Comparison of ENCODE assay signal across 1 cellular context in the genomic region with DNA sequence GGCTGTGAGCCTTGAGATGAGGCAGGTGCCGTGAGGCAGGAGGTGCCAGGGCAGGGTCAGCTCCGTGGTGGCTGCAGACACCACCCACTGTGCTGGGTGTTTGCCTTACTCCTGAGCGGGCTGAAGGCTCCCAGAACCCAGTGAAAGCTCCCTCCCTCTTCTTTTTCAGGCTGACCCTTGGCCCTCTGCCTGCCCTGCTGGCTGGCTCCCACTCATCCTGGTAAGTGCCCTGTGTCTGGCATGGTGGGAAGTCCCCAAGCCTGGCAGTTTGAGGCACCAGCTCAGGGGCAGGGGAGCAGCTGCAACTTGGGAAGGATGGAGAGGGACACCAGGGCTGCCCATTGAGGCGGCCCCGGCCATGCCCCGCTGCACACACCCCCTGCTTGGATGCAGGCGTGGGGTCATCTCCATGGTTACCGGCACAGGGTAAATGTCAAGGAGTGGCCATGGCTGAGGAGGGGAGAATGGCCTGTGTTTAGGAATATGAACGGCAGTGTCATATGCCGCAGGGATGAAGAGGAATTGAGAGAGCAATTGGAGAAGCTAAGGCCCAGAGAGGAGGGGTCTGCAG.
TF ChIP-seq lines count a peak whose summit lies in the region.

No MANE protein-coding gene starts in this region.

TF ChIP-seq in HepG2, 621 proteins besides CTCF, POLR2A, EP300 and RAD21:
- TF ChIP-seq ZNF17 (CRISPR knock-in tag; IDR thresholded peaks at IDR 0.05) (peak; percentile 44; the same call in 1 of the 2 replicates), MYNN (CRISPR knock-in tag; IDR thresholded peaks at IDR 0.05; ENCODE audit: low read depth) (no peak), RBFOX2 (IDR thresholded peaks at IDR 0.05; ENCODE audit: low read depth, low read length) (0 out of 2 replicates have a peak, but pooled peaks have one; percentile 4), ZNF567 (CRISPR knock-in tag; IDR thresholded peaks at IDR 0.05; ENCODE audit: borderline replicate concordance) (no peak), HNRNPL (IDR thresholded peaks at IDR 0.05; ENCODE audit: low read depth, low read length) (0 out of 2 replicates have a peak, but pooled peaks have one; percentile 35), ZSCAN22 (CRISPR knock-in tag; IDR thresholded peaks at IDR 0.05) (no peak)
TF ChIP-seq in HepG2: peak in this region for 3.
